13 cellular contexts compared by ENCODE assay signal in genomic region chr20:53666144-53666543, GRCh38.
DNase-seq lines count a peak whose midpoint lies in the region; ATAC-seq and TF ChIP-seq lines count a peak whose summit lies in the region.
"Had no signal": no experiment of that assay in that cellular context is flagged by ENCODE, and none has a peak within 500 bp of the region (broad histone marks: within the 10 kb centered on the region; RNA-seq: fewer than 3 reads in every experiment).

No MANE protein-coding gene starts in this region.

- H3K4me3 ChIP-seq in Panc1 (ENCODE audit: low read depth in 2 of 2, low read length in 2 of 2): no peak overlapping the region

- H3K27ac ChIP-seq in Panc1 (ENCODE audit: low read length): peak overlapping the region; percentile 65; the same call in 1 of the 2 replicates
- H3K27ac ChIP-seq: 22Rv1 had no signal

- no peak overlapping the region for H3K27ac Mint-ChIP-seq in activated CD8-positive, alpha-beta memory T cell treated with anti-CD3 and anti-CD28 coated beads, Interleukin-2, amount 10 ng/mL, durations not matched to agents 7 days and 5 days
- H3K27ac Mint-ChIP-seq: CD8-positive, alpha-beta memory T cell had no signal

- intact Hi-C loops in Panc1 (cut with micrococcal nuclease; ENCODE audit: unreplicated experiment): no loop called here

- H3K36me3 Mint-ChIP-seq in activated CD8-positive, alpha-beta memory T cell treated with anti-CD3 and anti-CD28 coated beads, Interleukin-2, amount 10 ng/mL, durations not matched to agents 7 days and 5 days: no peaks in the 10 kb centered on the region
- H3K36me3 Mint-ChIP-seq: CD14-positive monocyte; CD8-positive, alpha-beta memory T cell had no signal

- peaks cover 10% of the 10 kb centered on the region for H3K4me1 Mint-ChIP-seq in activated CD8-positive, alpha-beta memory T cell treated with anti-CD3 and anti-CD28 coated beads, Interleukin-2, amount 10 ng/mL, durations not matched to agents 7 days and 5 days

- CTCF ChIA-PET in activated CD8-positive, alpha-beta memory T cell treated with anti-CD3 and anti-CD28 coated beads, Interleukin-2, amount 10 ng/mL, durations not matched to agents 7 days and 5 days (lab: Charles Lee): interaction anchor here (0.8 to 0.9 kb wide), 2 partner anchors 56 to 250 kb away, joined by 3 read pairs; no protein-coding TSS in a partner anchor
- CTCF ChIA-PET in Panc1 (lab: Charles Lee): no interaction called here

- peak; percentile 37 for DNase-seq in activated CD8-positive, alpha-beta memory T cell treated with anti-CD3 and anti-CD28 coated beads for 24 hours
- no peak for DNase-seq in activated CD8-positive, alpha-beta memory T cell treated with anti-CD3 and anti-CD28 coated beads, Interleukin-2, amount 10 ng/mL, durations not matched to agents 7 days and 5 days
- no peak for DNase-seq in Panc1 (ENCODE audit: low read depth, low spot score)
- peak; percentile 27 for DNase-seq in left lobe of liver (ENCODE audit: low spot score)
- DNase-seq in NCI-H187 (lab: John Stamatoyannopoulos, UW): no peak
- no peak for DNase-seq in inferior parietal cortex (ENCODE audit: extremely low spot score)
- DNase-seq: CD8-positive, alpha-beta memory T cell; DMS53; GF-D8 had no signal

- H3K4me1 ChIP-seq in Panc1 (ENCODE audit: control insufficient read depth, insufficient read depth, low read length): peaks cover 13% of the 10 kb centered on the region; the same call in 1 of the 2 replicates

- POLR2A ChIA-PET in Panc1 (lab: Charles Lee): no interaction called here

- ATAC-seq in activated CD8-positive, alpha-beta memory T cell treated with anti-CD3 and anti-CD28 coated beads, Interleukin-2, amount 10 ng/mL, durations not matched to agents 7 days and 5 days: no peak
- no peak for ATAC-seq in Panc1
- ATAC-seq in left lobe of liver: no peak
- no peak for ATAC-seq in HG02938 (IDR thresholded peaks at IDR 0.05; ENCODE audit: unreplicated experiment)
- ATAC-seq: HCT116 had no signal

- in situ Hi-C loops in Panc1 (cut with HindIII; ENCODE audit: low pct_unique_long_range_greater_than_20kb, low sequenced_read_pairs): no loop called here

- no peaks in the 10 kb centered on the region for H3K9me3 Mint-ChIP-seq in activated CD8-positive, alpha-beta memory T cell treated with anti-CD3 and anti-CD28 coated beads, Interleukin-2, amount 10 ng/mL, durations not matched to agents 7 days and 5 days (ENCODE audit: low read depth)
- H3K9me3 Mint-ChIP-seq: CD8-positive, alpha-beta memory T cell had no signal

- H3K4me3 Mint-ChIP-seq in activated CD8-positive, alpha-beta memory T cell treated with anti-CD3 and anti-CD28 coated beads, Interleukin-2, amount 10 ng/mL, durations not matched to agents 7 days and 5 days: no peak overlapping the region
- H3K4me3 Mint-ChIP-seq: CD14-positive monocyte; CD8-positive, alpha-beta memory T cell had no signal

- no peaks in the 10 kb centered on the region for H3K27me3 ChIP-seq in Panc1 (ENCODE audit: control insufficient read depth, insufficient read depth, low read length)

- H3K9me3 ChIP-seq in Panc1 (ENCODE audit: control insufficient read depth, insufficient read depth, low read depth, low read length): no peaks in the 10 kb centered on the region

- BruUV-seq in Panc1 (replicated peaks; lab: Mats Ljungman, UMichigan): no TSS peak

- H3K27me3 Mint-ChIP-seq in activated CD8-positive, alpha-beta memory T cell treated with anti-CD3 and anti-CD28 coated beads, Interleukin-2, amount 10 ng/mL, durations not matched to agents 7 days and 5 days: no peaks in the 10 kb centered on the region

- H3K36me3 ChIP-seq in Panc1 (ENCODE audit: control insufficient read depth, insufficient read depth, low read length): no peaks in the 10 kb centered on the region

- TF ChIP-seq CTCF in Panc1 (IDR thresholded peaks at IDR 0.05): no peak

Comparison
In these comparisons a context has a peak if more than half of its experiments do, and no peak if none do; other contexts are left out.
1. DNase-seq: peak in activated CD8-positive, alpha-beta memory T cell treated with anti-CD3 and anti-CD28 coated beads for 24 hours (single experiment) and left lobe of liver (single experiment); none in activated CD8-positive, alpha-beta memory T cell treated with anti-CD3 and anti-CD28 coated beads, Interleukin-2, amount 10 ng/mL, durations not matched to agents 7 days and 5 days (single experiment), Panc1 (single experiment), NCI-H187 (0 of 2) and inferior parietal cortex (single experiment).